ENCODE assay signal across 15 cellular contexts in the genomic region with DNA sequence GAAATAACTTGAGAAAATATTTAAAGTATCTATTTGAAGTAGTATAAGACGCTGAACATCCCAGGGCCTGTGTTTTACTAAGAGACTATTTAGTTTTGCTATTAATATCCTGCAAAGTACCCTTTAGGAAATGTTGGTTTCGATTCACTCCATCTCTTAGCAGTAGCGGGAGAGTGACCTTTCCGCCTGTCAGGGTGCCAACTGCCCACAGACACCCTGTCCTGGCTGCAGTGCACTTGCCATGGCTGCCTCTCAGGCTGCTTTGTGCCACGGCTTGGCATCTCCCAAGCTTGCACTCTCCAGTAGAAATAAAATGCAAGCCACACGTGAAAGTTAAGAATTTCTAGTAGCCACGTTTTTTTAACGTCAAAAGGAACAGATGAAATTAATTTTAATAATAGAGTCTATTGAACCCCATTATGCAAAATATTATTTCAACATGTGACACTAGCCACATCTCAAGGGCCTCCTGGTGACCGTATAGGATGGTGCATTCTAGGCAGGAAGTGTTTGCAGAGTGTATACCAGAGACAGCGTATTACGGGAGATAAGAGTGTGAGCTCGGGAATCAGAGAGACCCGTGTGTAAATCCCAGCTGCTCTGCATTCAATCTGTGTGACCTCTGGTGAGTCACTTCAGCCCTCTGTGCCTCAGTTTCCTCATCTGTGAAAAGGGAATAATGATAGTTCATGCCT. TPM values are rescaled to one million over a fixed set of nuclear protein-coding genes. Genes with fewer than 3 reads are reported as not detected.
DNase-seq lines count a peak whose midpoint lies in the region; ATAC-seq and TF ChIP-seq lines count a peak whose summit lies in the region.
"Had no signal": no experiment of that assay in that cellular context is flagged by ENCODE, and none has a peak within 500 bp of the region (broad histone marks: within the 10 kb centered on the region; RNA-seq: fewer than 3 reads in every experiment).

No MANE protein-coding gene starts in this region.

- H3K9me3 ChIP-seq in right atrium auricular region (no peaks in the 10 kb centered on the region), vagina (no peaks in the 10 kb centered on the region)

- H3K27ac ChIP-seq in right atrium auricular region (peak overlapping the region in 1 of 2 donors; percentile 32), vagina (peak overlapping the region; percentile 15)
- H3K27ac ChIP-seq: BLaER1 treated with 17β-estradiol and CSF1 and Interleukin-3, amounts not matched to agents 10 nM and 100 nM had no signal

- H3K36me3 ChIP-seq in right atrium auricular region (no peaks in the 10 kb centered on the region), vagina (no peaks in the 10 kb centered on the region)
- H3K36me3 ChIP-seq: BLaER1 treated with 17β-estradiol and CSF1 and Interleukin-3, amounts not matched to agents 10 nM and 100 nM had no signal

- peaks cover 0 to 40% of the 10 kb centered on the region in 2 donors for H3K4me1 ChIP-seq in right atrium auricular region
- H3K4me1 ChIP-seq in vagina, result peaks cover 15% of the 10 kb centered on the region
- H3K4me1 ChIP-seq: BLaER1 treated with 17β-estradiol and CSF1 and Interleukin-3, amounts not matched to agents 10 nM and 100 nM had no signal

- intact Hi-C loops in Right ventricle myocardium superior (cut with DNase I) (loop anchor here (10.0 kb wide), 1 partner anchor 133 kb away; no protein-coding TSS in a partner anchor), sciatic nerve (cut with DNase I) (no loop called here), vagina (cut with DNase I) (no loop called here)

- TF ChIP-seq CTCF in right atrium auricular region (IDR thresholded peaks at IDR 0.05) (no peak), vagina (IDR thresholded peaks at IDR 0.05) (no peak)

- peak overlapping the region in 1 of 2 donors; percentile 12 for H3K4me3 ChIP-seq in right atrium auricular region
- no peak overlapping the region for H3K4me3 ChIP-seq in vagina
- H3K4me3 ChIP-seq: BLaER1 treated with 17β-estradiol and CSF1 and Interleukin-3, amounts not matched to agents 10 nM and 100 nM; skin epidermis had no signal

- no peak for TF ChIP-seq POLR2A in vagina (IDR thresholded peaks at IDR 0.05)

- DNase-seq in Right ventricle myocardium superior (peak; percentile 76), right atrium auricular region (ENCODE audit: low spot score) (no peak), left lobe of liver (ENCODE audit: low spot score) (peak; percentile 51), sciatic nerve (ENCODE audit: low spot score) (peak; percentile 78), vagina (ENCODE audit: extremely low spot score in 2 of 2) (no peak), NCI-H1417 treated with DMSO at 0.1 percent for 48 hours (lab: John Stamatoyannopoulos, UW) (no peak), NOMO-1 treated with DMSO at 0.1 percent for 48 hours (lab: John Stamatoyannopoulos, UW; ENCODE audit: unreplicated experiment) (no peak)
- DNase-seq: activated CD8-positive, alpha-beta T cell treated with anti-CD3 and anti-CD28 coated beads, Interleukin-2, amount 10 ng/mL, durations not matched to agents 7 days and 5 days; activated T-cell treated with anti-CD3 and anti-CD28 coated beads, Interleukin-2, amount 50 U/mL, for 72 hours; DMS 273 treated with DMSO at 0.1 percent for 48 hours; NCI-H1930; NCI-H510A treated with DMSO at 0.1 percent for 48 hours had no signal

- H3K27me3 ChIP-seq in right atrium auricular region, result no peaks in the 10 kb centered on the region
- H3K27me3 ChIP-seq in vagina, result no peaks in the 10 kb centered on the region
- H3K27me3 ChIP-seq: BLaER1 treated with 17β-estradiol and CSF1 and Interleukin-3, amounts not matched to agents 10 nM and 100 nM had no signal

- ATAC-seq in Right ventricle myocardium superior (ENCODE audit: poor library complexity) (peak; percentile 88), left lobe of liver (peak; percentile 60), sciatic nerve (peak; percentile 72), HG02981 (IDR thresholded peaks at IDR 0.05; ENCODE audit: unreplicated experiment) (no peak)
- ATAC-seq: activated CD8-positive, alpha-beta T cell treated with anti-CD3 and anti-CD28 coated beads, Interleukin-2, amount 10 ng/mL, durations not matched to agents 7 days and 5 days; activated T-cell treated with anti-CD3 and anti-CD28 coated beads, Interleukin-2, amount 50 U/mL, for 72 hours had no signal

RNA-seq across cellular contexts. Expression of a gene that starts 19.8 kb away (rescaled TPM):
- total RNA-seq in Right ventricle myocardium superior (15.4 TPM), right atrium auricular region (10 to 100 TPM; 20.2 to 21.0 TPM), left lobe of liver (0.81 TPM), sciatic nerve (185 TPM), vagina (118 TPM)
- total RNA-seq: activated CD8-positive, alpha-beta T cell treated with anti-CD3 and anti-CD28 coated beads, Interleukin-2, amount 10 ng/mL, durations not matched to agents 7 days and 5 days; activated T-cell treated with anti-CD3 and anti-CD28 coated beads, Interleukin-2, amount 50 U/mL, for 72 hours had no signal

Comparison
In these comparisons a context has a peak if more than half of its experiments do, and no peak if none do; other contexts are left out.
1. DNase-seq: peak in Right ventricle myocardium superior (single experiment), left lobe of liver (single experiment) and sciatic nerve (single experiment); none in right atrium auricular region (single experiment), vagina (0 of 2), NCI-H1417 treated with DMSO at 0.1 percent for 48 hours (single experiment) and NOMO-1 treated with DMSO at 0.1 percent for 48 hours (single experiment).